ENCODE assay signal across 8 cellular contexts in genomic region chr5:132428147-132428482, GRCh38. TPM values are rescaled to one million over a fixed set of nuclear protein-coding genes. Genes with fewer than 3 reads are reported as not detected.
A peak's percentile ranks its signal among the peaks of the same experiment; 100 is the strongest.
DNase-seq lines count a peak whose midpoint lies in the region; ATAC-seq and TF ChIP-seq lines count a peak whose summit lies in the region.

No MANE protein-coding gene starts in this region.

- H3K4me1 Mint-ChIP-seq in stimulated activated memory B cell treated with anti-CD40 and anti-IgM and Interleukin-4, amounts not matched to agents 10 μg/mL and 1 μg/mL and 100 μg/mL, for 72 hours, result peaks cover 100% of the 10 kb centered on the region

- CTCF ChIA-PET in SK-N-SH (lab: Yijun Ruan, JAX), result interaction anchor here (1.0 to 6.4 kb wide), 10 partner anchors 11 to 190 kb away, joined by 3 to 50 read pairs (median 10); partner anchors contain the start of gene IRF1

- peak overlapping the region; percentile 82 for H3K27ac Mint-ChIP-seq in stimulated activated memory B cell treated with anti-CD40 and anti-IgM and Interleukin-4, amounts not matched to agents 10 μg/mL and 1 μg/mL and 100 μg/mL, for 72 hours

- no peak for DNase-seq in SK-N-SH
- DNase-seq in HuH-7 (ENCODE audit: low spot score), result no peak
- no peak for DNase-seq in SIG-M5 treated with dmso at 0.1 percent for 504 hours (lab: John Stamatoyannopoulos, UW; ENCODE audit: unreplicated experiment)
- DNase-seq in midbrain (lab: John Stamatoyannopoulos, UW), result no peak

- TF ChIP-seq RAD21 in SK-N-SH (IDR thresholded peaks at IDR 0.05; ENCODE audit: low read length), result no peak

- H3F3A ChIP-seq in SK-N-SH (replicated peaks; ENCODE audit: insufficient read depth) (peaks cover 11% of the 10 kb centered on the region), OCI-LY1 (ENCODE audit: insufficient read depth, low read length) (no peaks in the 10 kb centered on the region)

- peaks cover 23% of the 10 kb centered on the region for H3K36me3 Mint-ChIP-seq in stimulated activated memory B cell treated with anti-CD40 and anti-IgM and Interleukin-4, amounts not matched to agents 10 μg/mL and 1 μg/mL and 100 μg/mL, for 72 hours

- H3K9me2 ChIP-seq in SK-N-SH, result no peaks in the 10 kb centered on the region
- H3K9me2 ChIP-seq in OCI-LY1 (ENCODE audit: low read depth, low read length), result no peaks in the 10 kb centered on the region

- H3K4me1 ChIP-seq in SK-N-SH (ENCODE audit: control insufficient read depth in 1 of 2, insufficient read depth in 2 of 2, low read depth in 1 of 2, low read length in 1 of 2) (peaks cover 39 to 57% of the 10 kb centered on the region in 2 experiments), OCI-LY1 (ENCODE audit: insufficient read depth, low read length, severe bottlenecking) (peaks cover 48% of the 10 kb centered on the region), esophagus (ENCODE audit: control insufficient read depth in 2 of 2, insufficient read depth in 2 of 2, low read length in 1 of 2) (peaks cover 21 to 27% of the 10 kb centered on the region in 2 donors)

- H3K4me3 ChIP-seq in SK-N-SH (ENCODE audit: low read depth in 2 of 2, low read length in 1 of 2) (no peak overlapping the region), OCI-LY1 (ENCODE audit: low read depth, low read length, poor library complexity, severe bottlenecking) (no peak overlapping the region), esophagus (ENCODE audit: low read depth in 1 of 2, low read length in 2 of 2) (no peak overlapping the region)

- no peaks in the 10 kb centered on the region for H3K79me2 ChIP-seq in SK-N-SH (ENCODE audit: insufficient read depth)
- H3K79me2 ChIP-seq in OCI-LY1 (ENCODE audit: insufficient read depth, low read length), result no peaks in the 10 kb centered on the region

- no peak; a peak in 1 of 4 replicates for TF ChIP-seq EP300 in SK-N-SH (IDR thresholded peaks at IDR 0.05; ENCODE audit: borderline replicate concordance in 1 of 2, low read depth in 1 of 2, low read length in 1 of 2)

- H3K27me3 ChIP-seq in SK-N-SH (ENCODE audit: insufficient read depth) (no peaks in the 10 kb centered on the region), OCI-LY1 (ENCODE audit: insufficient read depth, low read length) (no peaks in the 10 kb centered on the region), esophagus (ENCODE audit: control insufficient read depth in 1 of 2, insufficient read depth in 2 of 2, low read length in 2 of 2) (no peaks in the 10 kb centered on the region)

- no peak overlapping the region for H3K9ac ChIP-seq in SK-N-SH
- H3K9ac ChIP-seq in OCI-LY1 (ENCODE audit: low read length), result no peak overlapping the region

- H2AFZ ChIP-seq in SK-N-SH (ENCODE audit: low read depth), result no peak overlapping the region
- no peak overlapping the region for H2AFZ ChIP-seq in OCI-LY1 (ENCODE audit: low read length)

- no peaks in the 10 kb centered on the region for H3K27me3 Mint-ChIP-seq in stimulated activated memory B cell treated with anti-CD40 and anti-IgM and Interleukin-4, amounts not matched to agents 10 μg/mL and 1 μg/mL and 100 μg/mL, for 72 hours

- TF ChIP-seq CTCF in SK-N-SH (IDR thresholded peaks at IDR 0.05), result no peak
- no peak for TF ChIP-seq CTCF in OCI-LY1 (IDR thresholded peaks at IDR 0.05; ENCODE audit: low read length)

- no peaks in the 10 kb centered on the region for H3K9me3 Mint-ChIP-seq in stimulated activated memory B cell treated with anti-CD40 and anti-IgM and Interleukin-4, amounts not matched to agents 10 μg/mL and 1 μg/mL and 100 μg/mL, for 72 hours

- no peak overlapping the region for H3K4me3 Mint-ChIP-seq in stimulated activated memory B cell treated with anti-CD40 and anti-IgM and Interleukin-4, amounts not matched to agents 10 μg/mL and 1 μg/mL and 100 μg/mL, for 72 hours

- ATAC-seq in SK-N-SH treated with all-trans-retinoic acid at 6 μM for 48 hours, result no peak
- ATAC-seq in stimulated activated memory B cell treated with anti-CD40 and anti-IgM and Interleukin-4, amounts not matched to agents 10 μg/mL and 1 μg/mL and 100 μg/mL, for 72 hours, result no peak

- H3K9me3 ChIP-seq in SK-N-SH (no peaks in the 10 kb centered on the region), OCI-LY1 (ENCODE audit: low read length) (no peaks in the 10 kb centered on the region), esophagus (ENCODE audit: control insufficient read depth in 2 of 2, insufficient read depth in 1 of 2, low read depth in 1 of 2, low read length in 1 of 2) (no peaks in the 10 kb centered on the region)

- H4K20me1 ChIP-seq in SK-N-SH (ENCODE audit: insufficient read depth) (no peaks in the 10 kb centered on the region), OCI-LY1 (ENCODE audit: insufficient read depth, low read length) (no peaks in the 10 kb centered on the region)

- H3K4me2 ChIP-seq in SK-N-SH (peak overlapping the region; percentile 42), OCI-LY1 (ENCODE audit: low read length) (no peak overlapping the region)

- POLR2A ChIA-PET in SK-N-SH (lab: Yijun Ruan, JAX), result interaction anchor here (1.4 to 2.3 kb wide), 3 partner anchors 37 to 68 kb away, joined by 7 to 15 read pairs (median 13); partner anchors contain the start of gene IRF1

- H3K36me3 ChIP-seq in SK-N-SH (replicated peaks in 1 of 2; ENCODE audit: control insufficient read depth in 1 of 2, insufficient read depth in 2 of 2, low read length in 1 of 2), result no peaks in the 10 kb centered on the region
- H3K36me3 ChIP-seq in OCI-LY1 (ENCODE audit: insufficient read depth, low read length), result no peaks in the 10 kb centered on the region
- H3K36me3 ChIP-seq in esophagus (ENCODE audit: control insufficient read depth in 2 of 2, insufficient read depth in 2 of 2, low read length in 1 of 2), result no peaks in the 10 kb centered on the region

- H3K27ac ChIP-seq in SK-N-SH (ENCODE audit: low read depth in 2 of 2, low read length in 1 of 2) (peak overlapping the region; percentile 53 to 78; a peak in 3 of 4 replicates), OCI-LY1 (ENCODE audit: low read depth, low read length, poor library complexity, severe bottlenecking) (peak overlapping the region; percentile 84), esophagus (ENCODE audit: low read depth in 2 of 2, low read length in 1 of 2) (peak overlapping the region; percentile 68 to 87)

TF ChIP-seq in SK-N-SH, 30 proteins besides CTCF, POLR2A, EP300 and RAD21 (continues in another document):
- no peak for TF ChIP-seq TAF1 (IDR thresholded peaks at IDR 0.05; ENCODE audit: borderline replicate concordance, low read depth, low read length)
- no peak for TF ChIP-seq NRF1 (IDR thresholded peaks at IDR 0.05; ENCODE audit: low read depth, low read length)
- TF ChIP-seq GATA2 (CRISPR knock-in tag; IDR thresholded peaks at IDR 0.05), result no peak
- no peak for TF ChIP-seq YY1 (IDR thresholded peaks at IDR 0.05; ENCODE audit: low read depth)
- no peak for TF ChIP-seq TCF12 (IDR thresholded peaks at IDR 0.05)
- TF ChIP-seq GABPA (IDR thresholded peaks at IDR 0.05; ENCODE audit: low read depth), result no peak
- TF ChIP-seq TEAD4 (IDR thresholded peaks at IDR 0.05; ENCODE audit: borderline replicate concordance, insufficient read depth), result no peak
- TF ChIP-seq SIN3A (IDR thresholded peaks at IDR 0.05; ENCODE audit: borderline replicate concordance, low read depth, low read length), result no peak
- TF ChIP-seq IRF3 (IDR thresholded peaks at IDR 0.05; ENCODE audit: low read depth, low read length), result no peak
- TF ChIP-seq MXI1 (IDR thresholded peaks at IDR 0.05; ENCODE audit: low read depth, low read length), result no peak

TF ChIP-seq in SK-N-SH treated with all-trans-retinoic acid at 6 μM for 48 hours, 23 proteins besides CTCF, POLR2A, EP300 and RAD21:
- TF ChIP-seq ISL1 (CRISPR knock-in tag; IDR thresholded peaks at IDR 0.05) (no peak), BACH2 (CRISPR knock-in tag; IDR thresholded peaks at IDR 0.05; ENCODE audit: borderline replicate concordance) (no peak), PATZ1 (CRISPR knock-in tag; IDR thresholded peaks at IDR 0.05; ENCODE audit: borderline replicate concordance) (no peak), CSRNP3 (CRISPR knock-in tag; IDR thresholded peaks at IDR 0.05) (no peak), CSDC2 (CRISPR knock-in tag; IDR thresholded peaks at IDR 0.05) (no peak), ARNTL (CRISPR knock-in tag; IDR thresholded peaks at IDR 0.05; ENCODE audit: borderline replicate concordance, low read depth) (no peak)
TF ChIP-seq in SK-N-SH treated with all-trans-retinoic acid at 6 μM for 48 hours: peak in this region for 0.

RNA-seq across cellular contexts. Expression of gene SLC22A5, which starts 58.6 kb away (rescaled TPM):
- 8.3 and 12.3 TPM in 2 replicates for polyA plus RNA-seq in SK-N-SH (2012; rRNA removed)
- polyA plus RNA-seq in SK-N-SH (2012; cell fraction: cytosol; rRNA removed), result 4.2 and 6.6 TPM in 2 replicates
- polyA plus RNA-seq in SK-N-SH (2012; cell fraction: nucleus; rRNA removed), result 25.1 and 38.8 TPM in 2 replicates
- 1 to 10 TPM; 3.0 to 4.1 TPM for polyA plus RNA-seq in esophagus
